ENCODE assay signal across 1 cellular context in genomic region chr14:23320584-23321571, GRCh38.
TF ChIP-seq lines count a peak whose summit lies in the region.

Gene PABPN1, plus strand, starts transcription at chr14:23321457. Its CDS starts 13 bp downstream, at chr14:23321470.

TF ChIP-seq in K562, 482 proteins besides CTCF, POLR2A, EP300 and RAD21 (continued from another document and continues in another):
- TF ChIP-seq HBP1 (CRISPR knock-in tag; IDR thresholded peaks at IDR 0.05), result peak; percentile 7; the same call in 1 of the 2 replicates
- TF ChIP-seq IRF2 (CRISPR knock-in tag; IDR thresholded peaks at IDR 0.05), result no peak
- peak; percentile 60; the same call in 1 of the 2 replicates for TF ChIP-seq OTX1 (CRISPR knock-in tag; IDR thresholded peaks at IDR 0.05)
- no peak for TF ChIP-seq ETV1 (tag; conservative IDR thresholded peaks at IDR 0.05; ENCODE audit: low read depth)
- TF ChIP-seq LEF1 (IDR thresholded peaks at IDR 0.05), result no peak
- no peak for TF ChIP-seq MAFG (tag; conservative IDR thresholded peaks at IDR 0.05)
- TF ChIP-seq RBM34 (IDR thresholded peaks at IDR 0.05; ENCODE audit: borderline replicate concordance, insufficient read depth, low read length), result no peak
- TF ChIP-seq LCOR (CRISPR knock-in tag; IDR thresholded peaks at IDR 0.05), result peak; percentile 89
- TF ChIP-seq E2F6 (IDR thresholded peaks at IDR 0.05; ENCODE audit: borderline replicate concordance in 1 of 2, extremely low read depth in 1 of 2, insufficient read depth in 1 of 2, insufficient read length in 1 of 2, low read depth in 1 of 2, low read length in 1 of 2, poor library complexity in 1 of 2, severe bottlenecking in 1 of 2), result peak; percentile 52 to 66
- TF ChIP-seq HSF4 (CRISPR knock-in tag; IDR thresholded peaks at IDR 0.05; ENCODE audit: borderline replicate concordance), result no peak
- TF ChIP-seq GTF2F1 (IDR thresholded peaks at IDR 0.05; ENCODE audit: low read depth, low read length), result no peak
- peak; percentile 41; the same call in 1 of the 2 replicates for TF ChIP-seq ZBTB9 (CRISPR knock-in tag; IDR thresholded peaks at IDR 0.05)
- TF ChIP-seq STAT5B (CRISPR knock-in tag; IDR thresholded peaks at IDR 0.05), result no peak
- no peak; the same call in 1 of the 2 replicates for TF ChIP-seq RUNX1 (IDR thresholded peaks at IDR 0.05; ENCODE audit: low read depth)
- peak; percentile 89; the same call in 1 of the 2 replicates for TF ChIP-seq TFAP4 (CRISPR knock-in tag; IDR thresholded peaks at IDR 0.05; ENCODE audit: borderline replicate concordance)
- no peak for TF ChIP-seq ZNF740 (CRISPR knock-in tag; IDR thresholded peaks at IDR 0.05)
- no peak for TF ChIP-seq ZNF740 (tag; IDR thresholded peaks at IDR 0.05)
- peak; percentile 9; the same call in 1 of the 2 replicates for TF ChIP-seq CEBPG (CRISPR knock-in tag; IDR thresholded peaks at IDR 0.05)
- peak in 1 of 2 experiments; percentile 49; a peak in 2 of 4 replicates for TF ChIP-seq CEBPG (tag; conservative IDR thresholded peaks at IDR 0.05 in 1 of 2, IDR thresholded peaks at IDR 0.05 in 1 of 2)
- no peak for TF ChIP-seq ZNF143 (CRISPR knock-in tag; IDR thresholded peaks at IDR 0.05)
- TF ChIP-seq ARID1B (IDR thresholded peaks at IDR 0.05), result no peak; the same call in 1 of the 2 replicates
- no peak for TF ChIP-seq ZNF354B (CRISPR knock-in tag; IDR thresholded peaks at IDR 0.05)
- no peak for TF ChIP-seq ILF3 (IDR thresholded peaks at IDR 0.05; ENCODE audit: borderline replicate concordance)
- no peak for TF ChIP-seq NCOR1 (IDR thresholded peaks at IDR 0.05)
- 0 out of 2 replicates have a peak, but pooled peaks have one; percentile 70 for TF ChIP-seq ESRRB (CRISPR knock-in tag; IDR thresholded peaks at IDR 0.05; ENCODE audit: borderline replicate concordance)
- TF ChIP-seq TFAM (CRISPR knock-in tag; conservative IDR thresholded peaks at IDR 0.05), result no peak
- TF ChIP-seq GMEB1 (CRISPR knock-in tag; IDR thresholded peaks at IDR 0.05), result no peak; the same call in 1 of the 2 replicates
- peak; percentile 49; the same call in 1 of the 2 replicates for TF ChIP-seq NKRF (IDR thresholded peaks at IDR 0.05; ENCODE audit: borderline replicate concordance)
- TF ChIP-seq RBM15 (IDR thresholded peaks at IDR 0.05; ENCODE audit: insufficient read depth, low read length), result no peak
- TF ChIP-seq PKNOX1 (IDR thresholded peaks at IDR 0.05), result peak; percentile 100
- no peak for TF ChIP-seq KLF13 (tag; IDR thresholded peaks at IDR 0.05; ENCODE audit: borderline replicate concordance, low read depth)
- TF ChIP-seq E2F8 (IDR thresholded peaks at IDR 0.05; ENCODE audit: low read depth, partially characterized antibody), result peak; percentile 77
- peak; percentile 58 for TF ChIP-seq NFIC (IDR thresholded peaks at IDR 0.05)
- peak; percentile 95 for TF ChIP-seq ATF7 (IDR thresholded peaks at IDR 0.05)
- TF ChIP-seq ZNF239 (CRISPR knock-in tag; IDR thresholded peaks at IDR 0.05), result no peak
- TF ChIP-seq ZNF165 (CRISPR knock-in tag; IDR thresholded peaks at IDR 0.05; ENCODE audit: borderline replicate concordance), result no peak
- no peak for TF ChIP-seq ZNF347 (CRISPR knock-in tag; IDR thresholded peaks at IDR 0.05; ENCODE audit: low read depth)
- TF ChIP-seq E2F1 (CRISPR knock-in tag; IDR thresholded peaks at IDR 0.05), result no peak
- TF ChIP-seq ZBTB5 (IDR thresholded peaks at IDR 0.05), result no peak
